ENCODE assay signal across 8 cellular contexts in genomic region chr11:112961751-112962747, GRCh38. TPM values are rescaled to one million over a fixed set of nuclear protein-coding genes. Genes with fewer than 3 reads are reported as not detected.
DNase-seq lines count a peak whose midpoint lies in the region; ATAC-seq and TF ChIP-seq lines count a peak whose summit lies in the region.

No MANE protein-coding gene starts in this region.

- peaks cover 18% of the 10 kb centered on the region for H3K27me3 ChIP-seq in CD8-positive, alpha-beta memory T cell (ENCODE audit: insufficient read depth, low read length, poor library complexity, severe bottlenecking)

- peak in 1 of 5 donors; percentile 7 for DNase-seq in CD8-positive, alpha-beta memory T cell
- DNase-seq in Jurkat, Clone E6-1 (ENCODE audit: low read depth, low spot score), result no peak
- DNase-seq in UCSD-AML1 (lab: John Stamatoyannopoulos, UW; ENCODE audit: unreplicated experiment), result peak; percentile 43
- DNase-seq in fibroblast of the aortic adventitia (ENCODE audit: low read depth), result no peak
- no peak for DNase-seq in GF-D8 (lab: John Stamatoyannopoulos, UW)
- DNase-seq in GM19238 (ENCODE audit: insufficient read length, low spot score), result no peak

- H3K4me1 ChIP-seq in CD8-positive, alpha-beta memory T cell (ENCODE audit: insufficient read depth, low read length), result no peaks in the 10 kb centered on the region

- H3K9me3 ChIP-seq in CD8-positive, alpha-beta memory T cell (ENCODE audit: low read length), result no peaks in the 10 kb centered on the region

- no peak for ATAC-seq in GM21825 (IDR thresholded peaks at IDR 0.05; ENCODE audit: unreplicated experiment)

- peaks cover 35 to 70% of the 10 kb centered on the region in 2 donors for H3K27me3 Mint-ChIP-seq in CD8-positive, alpha-beta memory T cell
- H3K27me3 Mint-ChIP-seq in nephron (ENCODE audit: low read depth), result peaks cover 16% of the 10 kb centered on the region

- CTCF ChIA-PET in CD8-positive, alpha-beta memory T cell (lab: Charles Lee), result no interaction called here

- no peaks in the 10 kb centered on the region for H3K9me3 Mint-ChIP-seq in CD8-positive, alpha-beta memory T cell
- H3K9me3 Mint-ChIP-seq in nephron, result no peaks in the 10 kb centered on the region

- H3K4me3 ChIP-seq in CD8-positive, alpha-beta memory T cell (ENCODE audit: low read length), result peak overlapping the region; percentile 19
- H3K4me3 ChIP-seq in Jurkat, Clone E6-1 (ENCODE audit: low read length), result peak overlapping the region; percentile 48
- peak overlapping the region; percentile 58 for H3K4me3 ChIP-seq in fibroblast of the aortic adventitia (ENCODE audit: low read depth, low read length)

- H3K27ac Mint-ChIP-seq in CD8-positive, alpha-beta memory T cell, result peak overlapping the region in 3 of 8 donors; percentile 51 to 69 (median 63)
- H3K27ac Mint-ChIP-seq in nephron, result peak overlapping the region; percentile 90 to 96 (median 95)

- POLR2A ChIA-PET in CD8-positive, alpha-beta memory T cell (lab: Charles Lee), result no interaction called here

- peak overlapping the region; percentile 75 to 96 (median 87) for H3K4me3 Mint-ChIP-seq in CD8-positive, alpha-beta memory T cell
- peak overlapping the region; percentile 91 to 99 (median 95) for H3K4me3 Mint-ChIP-seq in nephron

- TF ChIP-seq CTCF in fibroblast of the aortic adventitia (IDR thresholded peaks at IDR 0.05; ENCODE audit: insufficient read depth, low read length) (no peak), nephron (IDR thresholded peaks at IDR 0.05; ENCODE audit: unreplicated experiment in 3 of 3) (no peak)

- H3K36me3 Mint-ChIP-seq in CD8-positive, alpha-beta memory T cell, result no peaks in the 10 kb centered on the region
- no peaks in the 10 kb centered on the region for H3K36me3 Mint-ChIP-seq in nephron (ENCODE audit: low read depth)

- H3K27ac ChIP-seq in CD8-positive, alpha-beta memory T cell (ENCODE audit: low read depth, low read length), result no peak overlapping the region

- no peaks in the 10 kb centered on the region for H3K36me3 ChIP-seq in CD8-positive, alpha-beta memory T cell (ENCODE audit: insufficient read depth, low read length)

- peaks cover 14 to 17% (median 16%) of the 10 kb centered on the region in 3 donors for H3K4me1 Mint-ChIP-seq in CD8-positive, alpha-beta memory T cell
- H3K4me1 Mint-ChIP-seq in nephron, result peaks cover 45% of the 10 kb centered on the region

RNA-seq across cellular contexts. Expression of gene NCAM1, which starts 0.8 kb away (rescaled TPM):
- under 1 TPM in 1 of 2 experiments, not detected in 1; 0.16 TPM for total RNA-seq in CD8-positive, alpha-beta memory T cell
- 1.7 TPM for polyA plus RNA-seq in CD8-positive, alpha-beta memory T cell
- polyA plus RNA-seq in Jurkat, Clone E6-1 (2012; ENCODE audit: insufficient read depth, insufficient read length), result 1.9 TPM
- 3.0 and 23.6 TPM in 2 replicates for total RNA-seq in fibroblast of the aortic adventitia (ENCODE audit: low replicate concordance)
